In the genomic region with DNA sequence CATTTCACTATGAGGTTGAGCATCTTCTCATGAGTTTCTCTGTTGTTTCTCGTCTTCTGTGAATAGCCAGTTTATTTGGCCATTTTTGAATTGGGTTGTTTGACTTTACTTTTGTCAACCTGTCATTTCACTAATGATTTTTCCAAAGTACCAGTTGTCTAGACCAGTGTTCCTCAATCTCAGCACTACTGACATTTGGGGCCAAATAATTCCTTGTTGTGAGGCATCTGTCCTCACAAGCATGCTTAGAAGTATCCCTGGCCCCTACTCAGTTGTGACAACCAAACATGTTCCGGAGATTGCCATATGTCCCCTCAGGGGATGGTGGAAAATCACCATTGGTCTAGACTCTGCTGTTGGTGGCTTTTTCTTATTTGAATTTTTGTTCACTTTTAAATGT, we compare ENCODE assay signal across 9 cellular contexts.
"Had no signal": no experiment of that assay in that cellular context is flagged by ENCODE, and none has a peak within 500 bp of the region (broad histone marks: within the 10 kb centered on the region; RNA-seq: fewer than 3 reads in every experiment).

No MANE protein-coding gene starts in this region.

- H3K9ac ChIP-seq: GM23248 had no signal

- H3K4me3 ChIP-seq: GM23248 had no signal

- H3K27ac Mint-ChIP-seq: H9, IgD-negative memory B cell had no signal

- H3K27ac ChIP-seq: GM23248, HL-60 had no signal

- ATAC-seq: HepG2 had no signal

- DNase-seq: GM23248, H9, HCEC 1CT, KG1 had no signal

- FAIRE-seq: H1, H54, HepG2 had no signal

- H3K4me1 Mint-ChIP-seq: H9 had no signal

- H3K4me3 Mint-ChIP-seq: H9 had no signal

- H2AFZ ChIP-seq: GM23248 had no signal
